In the genomic region with DNA sequence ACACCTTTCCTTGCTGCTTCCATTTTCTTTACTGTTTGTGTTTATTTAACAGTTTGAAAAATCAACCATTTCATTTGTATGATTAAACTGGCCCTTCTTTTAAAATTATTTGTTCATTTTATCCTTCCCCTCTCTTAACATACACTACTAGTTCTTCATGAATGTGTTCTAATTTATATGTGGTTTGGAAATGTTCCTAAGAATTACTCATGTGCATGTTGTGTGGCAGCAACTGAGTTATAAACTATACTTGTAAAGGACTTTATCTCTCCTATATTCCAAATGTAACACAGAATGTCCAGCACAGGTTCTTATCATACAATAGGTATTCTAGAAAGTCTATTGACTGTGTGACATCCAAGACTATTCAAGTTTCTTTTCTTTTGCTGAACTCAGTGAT, we compare ENCODE assay signal across 1 cellular context.
TF ChIP-seq lines count a peak whose summit lies in the region.

No MANE protein-coding gene starts in this region.

TF ChIP-seq in IMR-90, 13 proteins besides CTCF, POLR2A, EP300 and RAD21:
- no peak for TF ChIP-seq FOS (IDR thresholded peaks at IDR 0.05; ENCODE audit: low read depth, low read length)
- no peak for TF ChIP-seq CEBPB (IDR thresholded peaks at IDR 0.05; ENCODE audit: low read depth, low read length)
TF ChIP-seq in IMR-90: peak in this region for 0.
